In the genomic region with DNA sequence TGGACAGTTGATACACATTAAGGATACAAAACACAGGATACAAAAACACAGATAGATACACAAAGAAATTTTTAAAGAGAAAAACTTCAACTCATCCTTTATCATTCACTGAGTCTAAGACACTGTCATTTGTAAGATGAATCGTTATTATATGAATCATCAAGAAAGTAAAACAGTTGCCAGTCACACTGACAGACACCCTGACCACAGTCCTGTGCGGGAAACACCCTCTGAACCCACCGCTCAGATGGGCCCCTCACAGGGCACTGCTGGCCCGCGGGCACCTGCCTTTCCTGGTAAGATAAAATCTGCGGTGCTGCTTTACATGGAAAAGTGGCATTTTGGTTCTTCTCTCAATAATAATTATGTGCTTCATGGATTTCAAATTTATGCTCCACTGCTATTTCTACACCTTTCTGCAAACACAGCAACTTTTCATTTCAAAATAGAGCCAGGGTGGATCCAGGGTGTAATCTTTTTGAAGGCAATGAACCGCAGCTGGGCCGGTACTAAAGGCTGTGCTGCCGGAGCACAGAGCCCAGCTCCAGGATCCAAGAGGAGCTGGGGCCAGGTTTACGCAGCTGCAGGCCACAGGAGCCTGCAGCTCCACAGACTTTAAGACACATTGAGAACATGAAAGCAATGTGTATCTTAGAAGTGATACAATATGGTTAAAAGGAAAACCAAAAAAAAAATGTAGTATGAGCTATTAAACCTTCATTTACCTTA, we compare ENCODE assay signal across 18 cellular contexts.
DNase-seq lines count a peak whose midpoint lies in the region; ATAC-seq lines count a peak whose summit lies in the region.
"Had no signal": no experiment of that assay in that cellular context is flagged by ENCODE, and none has a peak within 500 bp of the region (broad histone marks: within the 10 kb centered on the region; RNA-seq: fewer than 3 reads in every experiment).

No MANE protein-coding gene starts in this region.

- no peaks in the 10 kb centered on the region for H3K9me3 Mint-ChIP-seq in activated naive CD8-positive, alpha-beta T cell treated with anti-CD3 and anti-CD28 coated beads, Interleukin-2, amount 50 U/mL, for 24 hours
- H3K9me3 Mint-ChIP-seq in activated naive CD8-positive, alpha-beta T cell treated with anti-CD3 and anti-CD28 coated beads for 36 hours, result no peaks in the 10 kb centered on the region
- no peaks in the 10 kb centered on the region for H3K9me3 Mint-ChIP-seq in activated CD4-positive, alpha-beta memory T cell treated with anti-CD3 and anti-CD28 coated beads for 36 hours
- H3K9me3 Mint-ChIP-seq: activated CD4-positive, alpha-beta T cell treated with anti-CD3 and anti-CD28 coated beads, Interleukin-2, amount 10 ng/mL, durations not matched to agents 24 days and 14 days; CD8-positive, alpha-beta T cell had no signal

- H3K36me3 Mint-ChIP-seq in activated naive CD8-positive, alpha-beta T cell treated with anti-CD3 and anti-CD28 coated beads, Interleukin-2, amount 50 U/mL, for 24 hours (ENCODE audit: low read depth), result peaks cover 29% of the 10 kb centered on the region
- H3K36me3 Mint-ChIP-seq in activated naive CD8-positive, alpha-beta T cell treated with anti-CD3 and anti-CD28 coated beads for 36 hours, result peaks cover 19% of the 10 kb centered on the region
- peaks cover 37% of the 10 kb centered on the region for H3K36me3 Mint-ChIP-seq in activated CD4-positive, alpha-beta memory T cell treated with anti-CD3 and anti-CD28 coated beads for 36 hours

- peak; percentile 90 for ATAC-seq in activated naive CD8-positive, alpha-beta T cell treated with anti-CD3 and anti-CD28 coated beads, Interleukin-2, amount 50 U/mL, for 24 hours
- no peak for ATAC-seq in Right ventricle myocardium inferior
- ATAC-seq: CD8-positive, alpha-beta T cell; right cardiac atrium had no signal

- CTCF ChIA-PET in activated CD4-positive, alpha-beta memory T cell treated with anti-CD3 and anti-CD28 coated beads for 36 hours (lab: Charles Lee), result interaction anchor here (1.5 to 1.7 kb wide), 2 partner anchors 10 to 95 kb away, joined by 4 to 6 read pairs; no protein-coding TSS in a partner anchor

- no peaks in the 10 kb centered on the region for H3K27me3 Mint-ChIP-seq in activated naive CD8-positive, alpha-beta T cell treated with anti-CD3 and anti-CD28 coated beads, Interleukin-2, amount 50 U/mL, for 24 hours
- H3K27me3 Mint-ChIP-seq in activated naive CD8-positive, alpha-beta T cell treated with anti-CD3 and anti-CD28 coated beads for 36 hours, result no peaks in the 10 kb centered on the region
- H3K27me3 Mint-ChIP-seq in activated CD4-positive, alpha-beta memory T cell treated with anti-CD3 and anti-CD28 coated beads for 36 hours, result no peaks in the 10 kb centered on the region
- H3K27me3 Mint-ChIP-seq: activated CD4-positive, alpha-beta T cell treated with anti-CD3 and anti-CD28 coated beads, Interleukin-2, amount 10 ng/mL, durations not matched to agents 24 days and 14 days had no signal

- intact Hi-C loops in activated CD4-positive, alpha-beta memory T cell treated with anti-CD3 and anti-CD28 coated beads for 36 hours (cut with micrococcal nuclease), result loop anchor here (5.0 kb wide), 1 partner anchor 96 kb away; no protein-coding TSS in a partner anchor
- intact Hi-C loops in Right ventricle myocardium inferior (cut with DNase I), result no loop called here

- POLR2A ChIA-PET in activated CD4-positive, alpha-beta memory T cell treated with anti-CD3 and anti-CD28 coated beads for 36 hours (lab: Charles Lee), result no interaction called here

- H3K4me3 Mint-ChIP-seq in activated naive CD8-positive, alpha-beta T cell treated with anti-CD3 and anti-CD28 coated beads, Interleukin-2, amount 50 U/mL, for 24 hours, result no peak overlapping the region
- H3K4me3 Mint-ChIP-seq in activated naive CD8-positive, alpha-beta T cell treated with anti-CD3 and anti-CD28 coated beads for 36 hours, result no peak overlapping the region
- H3K4me3 Mint-ChIP-seq in activated CD4-positive, alpha-beta memory T cell treated with anti-CD3 and anti-CD28 coated beads for 36 hours, result no peak overlapping the region
- H3K4me3 Mint-ChIP-seq: activated CD4-positive, alpha-beta T cell treated with anti-CD3 and anti-CD28 coated beads, Interleukin-2, amount 10 ng/mL, durations not matched to agents 24 days and 14 days; CD8-positive, alpha-beta T cell had no signal

- peaks cover 10% of the 10 kb centered on the region for H3K4me1 Mint-ChIP-seq in activated naive CD8-positive, alpha-beta T cell treated with anti-CD3 and anti-CD28 coated beads, Interleukin-2, amount 50 U/mL, for 24 hours
- H3K4me1 Mint-ChIP-seq in activated naive CD8-positive, alpha-beta T cell treated with anti-CD3 and anti-CD28 coated beads for 36 hours, result peaks cover 1% of the 10 kb centered on the region
- H3K4me1 Mint-ChIP-seq in activated CD4-positive, alpha-beta memory T cell treated with anti-CD3 and anti-CD28 coated beads for 36 hours (ENCODE audit: low read depth), result peaks cover 2% of the 10 kb centered on the region

- DNase-seq in activated naive CD8-positive, alpha-beta T cell treated with anti-CD3 and anti-CD28 coated beads, Interleukin-2, amount 50 U/mL, for 24 hours, result peak; percentile 16
- DNase-seq in activated naive CD8-positive, alpha-beta T cell treated with anti-CD3 and anti-CD28 coated beads for 36 hours, result no peak
- peak; percentile 40 for DNase-seq in activated CD4-positive, alpha-beta memory T cell treated with anti-CD3 and anti-CD28 coated beads for 36 hours
- DNase-seq in kidney tubule cell (ENCODE audit: low spot score), result peak; percentile 51
- DNase-seq in Right ventricle myocardium inferior (ENCODE audit: missing footprints), result no peak
- no peak for DNase-seq in NCI-H69 (lab: John Stamatoyannopoulos, UW)
- DNase-seq in SHP77 (lab: John Stamatoyannopoulos, UW), result no peak
- no peak for DNase-seq in NCI-H524 (lab: John Stamatoyannopoulos, UW)
- DNase-seq: activated CD4-positive, alpha-beta T cell treated with anti-CD3 and anti-CD28 coated beads, Interleukin-2, amount 10 ng/mL, durations not matched to agents 24 days and 14 days; caudate nucleus; CD8-positive, alpha-beta T cell; NCI-H1048; NCI-H526; occipital lobe; OCI-M1; right cardiac atrium; SK-N-SH; T1000 had no signal

- H3K27ac Mint-ChIP-seq in activated naive CD8-positive, alpha-beta T cell treated with anti-CD3 and anti-CD28 coated beads, Interleukin-2, amount 50 U/mL, for 24 hours, result no peak overlapping the region
- no peak overlapping the region for H3K27ac Mint-ChIP-seq in activated naive CD8-positive, alpha-beta T cell treated with anti-CD3 and anti-CD28 coated beads for 36 hours
- H3K27ac Mint-ChIP-seq in activated CD4-positive, alpha-beta memory T cell treated with anti-CD3 and anti-CD28 coated beads for 36 hours, result peak overlapping the region; percentile 58
- H3K27ac Mint-ChIP-seq: activated CD4-positive, alpha-beta T cell treated with anti-CD3 and anti-CD28 coated beads, Interleukin-2, amount 10 ng/mL, durations not matched to agents 24 days and 14 days; CD8-positive, alpha-beta T cell had no signal

Comparison
In these comparisons a context has a peak if more than half of its experiments do, and no peak if none do; other contexts are left out.
1. DNase-seq: peak in activated naive CD8-positive, alpha-beta T cell treated with anti-CD3 and anti-CD28 coated beads, Interleukin-2, amount 50 U/mL, for 24 hours (single experiment), activated CD4-positive, alpha-beta memory T cell treated with anti-CD3 and anti-CD28 coated beads for 36 hours (single experiment) and kidney tubule cell (single experiment); none in activated naive CD8-positive, alpha-beta T cell treated with anti-CD3 and anti-CD28 coated beads for 36 hours (single experiment), Right ventricle myocardium inferior (single experiment), NCI-H69 (single experiment), SHP77 (0 of 2) and NCI-H524 (0 of 2).